ENCODE assay signal across 18 cellular contexts in the genomic region with DNA sequence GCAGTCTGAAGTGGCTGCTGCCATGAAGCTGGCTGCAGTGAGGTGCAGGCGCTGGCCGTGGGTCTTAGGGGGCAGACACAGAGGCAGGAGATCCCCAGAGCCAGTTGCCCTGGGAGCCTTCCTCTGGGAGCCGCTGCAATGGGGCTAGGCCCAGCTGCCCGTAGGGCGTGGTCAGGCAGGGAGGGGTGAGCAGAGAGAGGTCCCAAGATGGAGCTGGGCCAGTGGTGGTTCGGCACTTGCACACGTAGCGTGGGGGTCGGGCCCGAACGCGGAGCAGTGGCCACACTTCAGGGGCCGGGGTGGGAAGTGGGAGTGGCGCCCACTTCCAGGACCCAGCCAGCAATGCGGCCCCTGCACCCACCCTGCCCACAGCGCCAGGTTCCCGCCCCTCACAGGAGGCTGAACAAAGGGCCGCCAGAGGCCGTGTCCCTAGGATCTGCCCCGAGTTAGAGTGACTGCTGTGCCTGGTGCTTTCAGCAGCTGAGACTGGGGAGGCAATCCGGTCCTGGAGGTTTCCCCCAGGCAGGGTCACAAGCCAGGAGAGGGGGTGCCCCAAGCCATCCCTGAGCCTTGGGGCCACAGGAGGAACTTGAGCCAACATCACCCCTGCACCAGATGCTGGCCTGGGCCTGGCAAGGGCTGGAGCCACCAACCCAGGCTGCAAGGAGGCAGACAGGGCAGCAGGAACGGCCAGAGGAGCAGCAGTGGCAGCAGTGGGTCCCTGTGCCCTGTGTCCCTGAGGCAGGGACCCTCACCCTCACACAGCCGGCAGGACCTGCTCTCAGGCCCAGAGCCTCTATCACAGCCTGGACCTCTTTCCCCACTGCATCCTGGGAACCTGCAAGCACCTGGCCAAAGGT. TPM values are rescaled to one million over a fixed set of nuclear protein-coding genes. Genes with fewer than 3 reads are reported as not detected.
DNase-seq lines count a peak whose midpoint lies in the region; ATAC-seq, FAIRE-seq and TF ChIP-seq lines count a peak whose summit lies in the region.
"Had no signal": no experiment of that assay in that cellular context is flagged by ENCODE, and none has a peak within 500 bp of the region (broad histone marks: within the 10 kb centered on the region; RNA-seq: fewer than 3 reads in every experiment).

No MANE protein-coding gene starts in this region.

- peaks cover 2 to 12% (median 7%) of the 10 kb centered on the region in 3 donors for H3K4me1 Mint-ChIP-seq in IgD-negative memory B cell
- H3K4me1 Mint-ChIP-seq: GM23338, H9 had no signal

- H3K4me3 Mint-ChIP-seq in IgD-negative memory B cell: no peak overlapping the region
- H3K4me3 Mint-ChIP-seq: CD14-positive monocyte; CD8-positive, alpha-beta T cell; GM23338; H9 had no signal

- TF ChIP-seq POLR2A in K562 (conservative IDR thresholded peaks at IDR 0.05) (no peak), spleen (IDR thresholded peaks at IDR 0.05) (no peak)

- WGBS in K562 (ENCODE audit: insufficient coverage, low coverage, missing lambda C conversion rate): 4% methylated on average over 10 of the region's 23 CpGs
- WGBS in spleen, 5 donors: 94 to 100% (median 97%) methylated on average over 10 to 23 of the region's 23 CpGs
- WGBS in aorta, 2 donors: 91 to 92% methylated on average over 22 to 23 of the region's 23 CpGs

- H3K27me3 ChIP-seq in K562 (ENCODE audit: control insufficient read depth in 2 of 2, insufficient read depth in 2 of 2, low read length in 2 of 2): peaks cover 0 to 14% of the 10 kb centered on the region in 2 experiments; a peak in 1 of 5 replicates
- H3K27me3 ChIP-seq in spleen (replicated peaks in 1 of 7): no peaks in the 10 kb centered on the region
- H3K27me3 ChIP-seq in aorta (ENCODE audit: control insufficient read depth in 1 of 2, insufficient read depth in 2 of 2, low read length in 1 of 2): no peaks in the 10 kb centered on the region

- peak; percentile 67 for ATAC-seq in K562
- ATAC-seq in aorta (ENCODE audit: low FRiP score): peak; percentile 46
- ATAC-seq in GM21576 (IDR thresholded peaks at IDR 0.05; ENCODE audit: unreplicated experiment): no peak
- no peak for ATAC-seq in GM21737 (IDR thresholded peaks at IDR 0.05; ENCODE audit: unreplicated experiment)
- ATAC-seq: CD8-positive, alpha-beta T cell; GM23338 had no signal

- H3K9me3 Mint-ChIP-seq in IgD-negative memory B cell: peaks cover 0 to 2% (median 0%) of the 10 kb centered on the region in 3 donors

- no peak overlapping the region; a peak in 1 of 4 replicates for H3K9ac ChIP-seq in K562 (ENCODE audit: insufficient read depth in 1 of 2, low read depth in 2 of 2, low read length in 2 of 2)

- no TSS peak for BruUV-seq in K562 (replicated peaks; lab: Mats Ljungman, UMichigan)

- H3K79me2 ChIP-seq in K562 (ENCODE audit: control insufficient read depth, insufficient read depth, low read length): no peaks in the 10 kb centered on the region

- H3K4me1 ChIP-seq in K562 (replicated peaks in 1 of 2; ENCODE audit: control insufficient read depth in 2 of 2, insufficient read depth in 2 of 2, low read length in 2 of 2) (peaks cover 0 to 8% of the 10 kb centered on the region in 2 experiments; a peak in 2 of 5 replicates), spleen (no peaks in the 10 kb centered on the region), aorta (ENCODE audit: control insufficient read depth in 1 of 2, insufficient read depth in 2 of 2, low read length in 2 of 2) (no peaks in the 10 kb centered on the region)
- H3K4me1 ChIP-seq: A549 had no signal

- CTCF ChIA-PET in K562 (lab: Yijun Ruan, JAX; ENCODE audit: low intra/inter-chr PET ratio): no interaction called here

- H3K9me3 ChIP-seq in K562 (replicated peaks; ENCODE audit: control insufficient read depth, insufficient read depth, low read depth, low read length) (no peaks in the 10 kb centered on the region), spleen (peaks cover 0 to 25% (median 12%) of the 10 kb centered on the region in 8 donors), aorta (ENCODE audit: control insufficient read depth, low read length) (peaks cover 2% of the 10 kb centered on the region)
- H3K9me3 ChIP-seq: A549 had no signal

- H2AFZ ChIP-seq in K562 (ENCODE audit: low read depth, low read length): no peak overlapping the region; the same call in 1 of the 2 replicates
- H2AFZ ChIP-seq: GM23338 had no signal

- H3K4me3 ChIP-seq in K562 (no peak overlapping the region), spleen (no peak overlapping the region), aorta (ENCODE audit: low read length in 2 of 2) (no peak overlapping the region)
- H3K4me3 ChIP-seq: A549, GM23338 had no signal

- no peak for TF ChIP-seq RAD21 in K562 (CRISPR knock-in tag; conservative IDR thresholded peaks at IDR 0.05 in 1 of 2, IDR thresholded peaks at IDR 0.05 in 1 of 2)

- H3K36me3 ChIP-seq in K562 (ENCODE audit: control insufficient read depth, insufficient read depth, low read length) (no peaks in the 10 kb centered on the region), spleen (peaks cover 0 to 49% (median 10%) of the 10 kb centered on the region in 6 donors), aorta (ENCODE audit: control insufficient read depth in 1 of 2, insufficient read depth in 2 of 2, low read length in 1 of 2) (no peaks in the 10 kb centered on the region)

- DNase-seq in K562 (ENCODE audit: extremely low read depth in 1 of 4, low spot score in 3 of 4) (no peak), spleen (peak; percentile 65), aorta (no peak)
- DNase-seq: CD8-positive, alpha-beta T cell; COR-L47; DMS153; DND-41; GDM1; H9; KG1 had no signal

- TF ChIP-seq CTCF in K562 (IDR thresholded peaks at IDR 0.05 in 2 of 3, conservative IDR thresholded peaks at IDR 0.05 in 1 of 3; ENCODE audit: insufficient read depth in 2 of 3, low read depth in 1 of 3, low read length in 3 of 3) (no peak), spleen (IDR thresholded peaks at IDR 0.05 in 8 of 11, conservative IDR thresholded peaks at IDR 0.05 in 3 of 11) (no peak)

- TF ChIP-seq EP300 in K562 (IDR thresholded peaks at IDR 0.05; ENCODE audit: low read length): no peak

- H3K27me3 Mint-ChIP-seq in IgD-negative memory B cell: no peaks in the 10 kb centered on the region

- H3K27ac Mint-ChIP-seq in IgD-negative memory B cell: peak overlapping the region in 2 of 3 donors; percentile 45 to 82
- H3K27ac Mint-ChIP-seq: CD8-positive, alpha-beta T cell; GM23338 had no signal

- POLR2A ChIA-PET in K562 (lab: Yijun Ruan, JAX): no interaction called here

- H4K20me1 ChIP-seq in K562 (replicated peaks; ENCODE audit: control insufficient read depth, insufficient read depth, low read length): no peaks in the 10 kb centered on the region

- in situ Hi-C loops in K562 (cut with MboI): no loop called here

- FAIRE-seq in K562 (lab: Jason Lieb, UNC): no peak
- FAIRE-seq: A549, D721Med, HTR-8/SVneo had no signal

- no peaks in the 10 kb centered on the region for H3K9me1 ChIP-seq in K562 (ENCODE audit: control insufficient read depth, insufficient read depth, low read length)

- peaks cover 23% of the 10 kb centered on the region for H3K36me3 Mint-ChIP-seq in IgD-negative memory B cell

- no peak overlapping the region for H3K27ac ChIP-seq in K562 (ENCODE audit: extremely low read depth, low read depth, low read length)
- no peak overlapping the region for H3K27ac ChIP-seq in spleen
- no peak overlapping the region for H3K27ac ChIP-seq in aorta (ENCODE audit: low read depth in 1 of 2, low read length in 2 of 2)
- H3K27ac ChIP-seq: A549 had no signal

- intact Hi-C loops in K562 (cut with micrococcal nuclease): no loop called here
- intact Hi-C loops in spleen (cut with DNase I; ENCODE audit: low total_unique reads): no loop called here
- intact Hi-C loops in aorta (cut with DNase I): no loop called here

- peak overlapping the region; percentile 8; the same call in 1 of the 2 replicates for H3K4me2 ChIP-seq in K562 (ENCODE audit: insufficient read depth, low read length)
- H3K4me2 ChIP-seq: A549, GM23338 had no signal

TF ChIP-seq in K562, 482 proteins besides CTCF, POLR2A, EP300 and RAD21 (continues in another document):
- TF ChIP-seq MTA3 (IDR thresholded peaks at IDR 0.05; ENCODE audit: borderline replicate concordance) (no peak), ZNF324 (CRISPR knock-in tag; IDR thresholded peaks at IDR 0.05) (no peak), PHB (CRISPR knock-in tag; IDR thresholded peaks at IDR 0.05) (no peak), BACH1 (tag; IDR thresholded peaks at IDR 0.05) (no peak), SPI1 (IDR thresholded peaks at IDR 0.05; ENCODE audit: borderline replicate concordance, low read depth, low read length) (no peak), ZNF175 (CRISPR knock-in tag; IDR thresholded peaks at IDR 0.05; ENCODE audit: low read depth) (no peak)

RNA-seq across cellular contexts. Expression of a gene that starts 21.3 kb away (rescaled TPM):
- polyA plus RNA-seq in IgD-negative memory B cell (38.9 TPM), K562 (2011; rRNA removed) (10.1 and 10.2 TPM in 2 replicates), K562 (2014; fragmentation: Illumina TruSeq; extraction: Trizol) (14.4 and 15.5 TPM in 2 replicates), K562 (2014; fragmentation: Nextera tagmentation; extraction: Ambion mirVana) (1 to 10 TPM; 4.0 to 7.1 TPM), K562 (2014; rRNA removed) (12.6 and 13.3 TPM in 2 replicates), spleen (10 to 100 TPM; 32.0 to 35.1 (median 32.6) TPM), aorta (10 to 100 TPM in 1 of 2 donors, 1 to 10 TPM in 1; 6.0 to 12.8 TPM)
- 21.9 and 50.3 TPM in 2 replicates for total RNA-seq in K562 (2011; cell fraction: chromatin; rRNA removed; ENCODE audit: low replicate concordance)
- 9.3 and 13.0 TPM in 2 replicates for total RNA-seq in K562 (2011; cell fraction: nucleolus; rRNA removed)
- total RNA-seq in K562 (2011; cell fraction: nucleoplasm; rRNA removed): 19.9 and 20.3 TPM in 2 replicates
- total RNA-seq in K562 (2014; rRNA removed) (5.9 and 6.6 TPM in 2 replicates), K562 (2014; rRNA removed; fragmentation: Illumina TruSeq; extraction: Trizol) (13.6 and 16.3 TPM in 2 replicates), K562 (2015; rRNA removed; fragmentation: Illumina TruSeq; extraction: Trizol) (10.7 and 12.5 TPM in 2 replicates), K562 (2021) (11.3 and 11.8 TPM in 2 replicates), spleen (10 to 100 TPM; 50.3 to 85.7 (median 67.5) TPM), aorta (10 to 100 TPM; 13.9 to 21.8 TPM)
- polyA plus RNA-seq in K562 (2011; cell fraction: cytosol; rRNA removed): 4.7 and 6.7 TPM in 2 replicates
- 31.3 and 32.7 TPM in 2 replicates for polyA plus RNA-seq in K562 (2011; cell fraction: nucleus; rRNA removed)
- polyA plus RNA-seq in K562 (2012): 10.9 and 23.3 TPM in 2 replicates
- polyA minus RNA-seq in K562 (2011; rRNA and poly(A)+ RNA removed): 10.2 and 11.1 TPM in 2 replicates
- 1.6 and 3.3 TPM in 2 replicates for polyA minus RNA-seq in K562 (2011; cell fraction: cytosol; rRNA and poly(A)+ RNA removed)
- 12.9 and 24.1 TPM in 2 replicates for polyA minus RNA-seq in K562 (2011; cell fraction: nucleus; rRNA and poly(A)+ RNA removed)

Comparison
In these comparisons a context has a peak if more than half of its experiments do, and no peak if none do; other contexts are left out.
1. ATAC-seq: peak in K562 (single experiment) and aorta (single experiment); none in GM21576 (single experiment) and GM21737 (single experiment).